1 cellular context compared by ENCODE assay signal in the genomic region with DNA sequence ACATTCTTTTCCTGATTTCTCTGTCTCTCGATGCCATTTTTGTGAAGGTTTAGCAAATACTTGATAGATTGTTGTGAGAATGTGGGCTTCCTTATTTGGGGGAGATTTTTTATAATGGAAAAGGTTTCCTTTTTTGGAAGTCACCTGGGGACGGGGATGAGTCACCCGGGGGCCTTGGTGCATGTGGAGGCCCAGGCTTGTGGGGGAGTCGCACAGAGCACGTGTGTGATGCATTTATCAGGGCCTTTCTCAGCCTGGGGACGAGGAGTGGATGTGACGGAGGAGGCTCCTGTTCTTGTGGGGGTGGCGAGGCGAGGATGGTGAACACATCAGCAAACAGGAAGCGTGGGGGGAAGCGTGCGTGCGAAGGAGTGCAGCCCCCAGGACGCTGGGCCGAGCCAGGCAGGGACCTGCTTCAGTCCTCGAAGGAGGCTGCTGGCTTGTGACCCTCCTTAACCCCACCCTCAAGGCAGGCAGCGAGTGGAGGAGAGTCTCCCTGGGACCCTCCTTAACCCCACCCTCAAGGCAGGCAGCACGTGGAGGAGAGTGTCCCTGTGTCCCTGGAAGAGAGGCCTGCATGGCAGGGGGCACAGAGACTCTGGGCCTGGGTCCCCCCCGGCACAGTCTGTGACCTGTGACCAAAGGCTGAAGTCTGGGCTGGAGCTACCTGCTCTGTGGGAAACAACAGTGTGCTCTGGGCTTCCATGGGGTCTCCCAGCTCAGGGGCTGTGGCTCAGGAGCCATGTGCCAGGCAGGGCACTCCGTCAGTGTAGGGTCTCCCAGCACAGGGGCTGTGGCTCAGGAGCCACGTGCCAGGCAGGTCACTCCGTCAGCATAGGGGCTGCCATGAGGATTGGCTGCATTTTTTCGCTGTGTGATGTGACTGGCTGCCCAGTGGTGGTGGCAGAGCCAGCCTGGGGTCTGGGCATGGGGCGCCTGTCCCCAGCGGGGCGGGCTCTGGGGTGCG.
TF ChIP-seq lines count a peak whose summit lies in the region.

No MANE protein-coding gene starts in this region.

TF ChIP-seq in SK-N-SH treated with all-trans-retinoic acid at 6 μM for 48 hours, 23 proteins besides CTCF, POLR2A, EP300 and RAD21 (continued from another document):
- TF ChIP-seq TOX (CRISPR knock-in tag; IDR thresholded peaks at IDR 0.05; ENCODE audit: borderline replicate concordance) = no peak
- TF ChIP-seq ZNF8 (CRISPR knock-in tag; IDR thresholded peaks at IDR 0.05) = no peak
- no peak for TF ChIP-seq RARB (CRISPR knock-in tag; IDR thresholded peaks at IDR 0.05)
- no peak for TF ChIP-seq SNAI2 (CRISPR knock-in tag; IDR thresholded peaks at IDR 0.05)
- TF ChIP-seq, protein P1, sequence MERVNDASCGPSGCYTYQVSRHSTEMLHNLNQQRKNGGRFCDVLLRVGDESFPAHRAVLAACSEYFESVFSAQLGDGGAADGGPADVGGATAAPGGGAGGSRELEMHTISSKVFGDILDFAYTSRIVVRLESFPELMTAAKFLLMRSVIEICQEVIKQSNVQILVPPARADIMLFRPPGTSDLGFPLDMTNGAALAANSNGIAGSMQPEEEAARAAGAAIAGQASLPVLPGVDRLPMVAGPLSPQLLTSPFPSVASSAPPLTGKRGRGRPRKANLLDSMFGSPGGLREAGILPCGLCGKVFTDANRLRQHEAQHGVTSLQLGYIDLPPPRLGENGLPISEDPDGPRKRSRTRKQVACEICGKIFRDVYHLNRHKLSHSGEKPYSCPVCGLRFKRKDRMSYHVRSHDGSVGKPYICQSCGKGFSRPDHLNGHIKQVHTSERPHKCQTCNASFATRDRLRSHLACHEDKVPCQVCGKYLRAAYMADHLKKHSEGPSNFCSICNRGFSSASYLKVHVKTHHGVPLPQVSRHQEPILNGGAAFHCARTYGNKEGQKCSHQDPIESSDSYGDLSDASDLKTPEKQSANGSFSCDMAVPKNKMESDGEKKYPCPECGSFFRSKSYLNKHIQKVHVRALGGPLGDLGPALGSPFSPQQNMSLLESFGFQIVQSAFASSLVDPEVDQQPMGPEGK (CRISPR knock-in tag; IDR thresholded peaks at IDR 0.05; ENCODE audit: borderline replicate concordance) = no peak
- TF ChIP-seq OSR1 (CRISPR knock-in tag; IDR thresholded peaks at IDR 0.05) = no peak
- TF ChIP-seq TCF4 (CRISPR knock-in tag; IDR thresholded peaks at IDR 0.05; ENCODE audit: borderline replicate concordance) = no peak
- TF ChIP-seq, protein P2, sequence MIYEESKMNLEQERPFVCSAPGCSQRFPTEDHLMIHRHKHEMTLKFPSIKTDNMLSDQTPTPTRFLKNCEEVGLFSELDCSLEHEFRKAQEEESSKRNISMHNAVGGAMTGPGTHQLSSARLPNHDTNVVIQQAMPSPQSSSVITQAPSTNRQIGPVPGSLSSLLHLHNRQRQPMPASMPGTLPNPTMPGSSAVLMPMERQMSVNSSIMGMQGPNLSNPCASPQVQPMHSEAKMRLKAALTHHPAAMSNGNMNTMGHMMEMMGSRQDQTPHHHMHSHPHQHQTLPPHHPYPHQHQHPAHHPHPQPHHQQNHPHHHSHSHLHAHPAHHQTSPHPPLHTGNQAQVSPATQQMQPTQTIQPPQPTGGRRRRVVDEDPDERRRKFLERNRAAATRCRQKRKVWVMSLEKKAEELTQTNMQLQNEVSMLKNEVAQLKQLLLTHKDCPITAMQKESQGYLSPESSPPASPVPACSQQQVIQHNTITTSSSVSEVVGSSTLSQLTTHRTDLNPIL (CRISPR knock-in tag; IDR thresholded peaks at IDR 0.05; ENCODE audit: low read depth) = no peak
- no peak for TF ChIP-seq ZNF70 (CRISPR knock-in tag; IDR thresholded peaks at IDR 0.05)
- TF ChIP-seq ZFP3 (CRISPR knock-in tag; IDR thresholded peaks at IDR 0.05) = no peak
- TF ChIP-seq, protein P3, sequence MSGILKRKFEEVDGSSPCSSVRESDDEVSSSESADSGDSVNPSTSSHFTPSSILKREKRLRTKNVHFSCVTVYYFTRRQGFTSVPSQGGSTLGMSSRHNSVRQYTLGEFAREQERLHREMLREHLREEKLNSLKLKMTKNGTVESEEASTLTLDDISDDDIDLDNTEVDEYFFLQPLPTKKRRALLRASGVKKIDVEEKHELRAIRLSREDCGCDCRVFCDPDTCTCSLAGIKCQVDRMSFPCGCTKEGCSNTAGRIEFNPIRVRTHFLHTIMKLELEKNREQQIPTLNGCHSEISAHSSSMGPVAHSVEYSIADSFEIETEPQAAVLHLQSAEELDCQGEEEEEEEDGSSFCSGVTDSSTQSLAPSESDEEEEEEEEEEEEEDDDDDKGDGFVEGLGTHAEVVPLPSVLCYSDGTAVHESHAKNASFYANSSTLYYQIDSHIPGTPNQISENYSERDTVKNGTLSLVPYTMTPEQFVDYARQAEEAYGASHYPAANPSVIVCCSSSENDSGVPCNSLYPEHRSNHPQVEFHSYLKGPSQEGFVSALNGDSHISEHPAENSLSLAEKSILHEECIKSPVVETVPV (CRISPR knock-in tag; IDR thresholded peaks at IDR 0.05) = no peak
- no peak for TF ChIP-seq ARNTL (CRISPR knock-in tag; IDR thresholded peaks at IDR 0.05; ENCODE audit: borderline replicate concordance, low read depth)
- no peak for TF ChIP-seq ZNF565 (CRISPR knock-in tag; conservative IDR thresholded peaks at IDR 0.05; ENCODE audit: low read depth)
- TF ChIP-seq GLIS3 (CRISPR knock-in tag; IDR thresholded peaks at IDR 0.05) = no peak
- no peak for TF ChIP-seq ESRRG (CRISPR knock-in tag; IDR thresholded peaks at IDR 0.05)
